In genomic region chr6:4018194-4019111, GRCh38 we compare ENCODE assay signal across 1 cellular context.
TF ChIP-seq lines count a peak whose summit lies in the region.

No MANE protein-coding gene starts in this region.

TF ChIP-seq in HepG2, 621 proteins besides CTCF, POLR2A, EP300 and RAD21 (continued from another document and continues in another):
- peak; percentile 94 for TF ChIP-seq MYC (CRISPR knock-in tag; IDR thresholded peaks at IDR 0.05; ENCODE audit: borderline replicate concordance)
- peak; percentile 80; the same call in 1 of the 2 replicates for TF ChIP-seq ZFAT (CRISPR knock-in tag; conservative IDR thresholded peaks at IDR 0.05)
- no peak for TF ChIP-seq ZNF101 (CRISPR knock-in tag; IDR thresholded peaks at IDR 0.05; ENCODE audit: borderline replicate concordance, low read depth)
- TF ChIP-seq ZNF281 (CRISPR knock-in tag; IDR thresholded peaks at IDR 0.05; ENCODE audit: borderline replicate concordance) = 0 out of 2 replicates have a peak, but pooled peaks have one; percentile 42
- TF ChIP-seq KLF16 (CRISPR knock-in tag; IDR thresholded peaks at IDR 0.05) = peak; percentile 6 to 96; a peak in 2 of 4 replicates
- TF ChIP-seq LRRFIP1 (CRISPR knock-in tag; conservative IDR thresholded peaks at IDR 0.05) = no peak; the same call in 1 of the 2 replicates
- TF ChIP-seq ZMYM4 (CRISPR knock-in tag; IDR thresholded peaks at IDR 0.05) = peak; percentile 95
- peak; percentile 98; the same call in 1 of the 2 replicates for TF ChIP-seq ZNF280B (CRISPR knock-in tag; IDR thresholded peaks at IDR 0.05; ENCODE audit: borderline replicate concordance)
- TF ChIP-seq ATF2 (CRISPR knock-in tag; IDR thresholded peaks at IDR 0.05) = peak; percentile 85
- TF ChIP-seq RCOR2 (CRISPR knock-in tag; IDR thresholded peaks at IDR 0.05) = 0 out of 2 replicates have a peak, but pooled peaks have one; percentile 41
- TF ChIP-seq TMF1 (CRISPR knock-in tag; IDR thresholded peaks at IDR 0.05; ENCODE audit: low read depth) = no peak; the same call in 1 of the 2 replicates
- peak; percentile 90; the same call in 1 of the 2 replicates for TF ChIP-seq ZNF546 (CRISPR knock-in tag; conservative IDR thresholded peaks at IDR 0.05)
- peak; percentile 93 for TF ChIP-seq ZNF564 (CRISPR knock-in tag; IDR thresholded peaks at IDR 0.05)
- TF ChIP-seq CERS6 (CRISPR knock-in tag; IDR thresholded peaks at IDR 0.05) = peak; percentile 94
- TF ChIP-seq CAMTA2 (CRISPR knock-in tag; IDR thresholded peaks at IDR 0.05; ENCODE audit: borderline replicate concordance) = peak; percentile 79; the same call in 1 of the 2 replicates
- no peak for TF ChIP-seq NR2F1 (CRISPR knock-in tag; IDR thresholded peaks at IDR 0.05)
- no peak for TF ChIP-seq PAF1 (CRISPR knock-in tag; IDR thresholded peaks at IDR 0.05)
- TF ChIP-seq ZNF20 (CRISPR knock-in tag; IDR thresholded peaks at IDR 0.05) = peak; percentile 83; the same call in 1 of the 2 replicates
- peak; percentile 84; the same call in 1 of the 2 replicates for TF ChIP-seq SAFB2 (CRISPR knock-in tag; IDR thresholded peaks at IDR 0.05; ENCODE audit: borderline replicate concordance, low read depth)
- TF ChIP-seq TBX3 (IDR thresholded peaks at IDR 0.05; ENCODE audit: borderline replicate concordance) = no peak
- no peak for TF ChIP-seq SMARCE1 (IDR thresholded peaks at IDR 0.05; ENCODE audit: borderline replicate concordance)
- TF ChIP-seq ZNF441 (CRISPR knock-in tag; IDR thresholded peaks at IDR 0.05; ENCODE audit: borderline replicate concordance) = peak; percentile 86
- TF ChIP-seq ZSCAN25 (CRISPR knock-in tag; IDR thresholded peaks at IDR 0.05) = peak; percentile 80
- TF ChIP-seq MED13 (CRISPR knock-in tag; IDR thresholded peaks at IDR 0.05) = 0 out of 2 replicates have a peak, but pooled peaks have one; percentile 17
- TF ChIP-seq ZSCAN22 (CRISPR knock-in tag; IDR thresholded peaks at IDR 0.05) = 0 out of 2 replicates have a peak, but pooled peaks have one; percentile 68
- TF ChIP-seq HNF4A (CRISPR knock-in tag; IDR thresholded peaks at IDR 0.05) = peak; percentile 45; the same call in 1 of the 2 replicates
- TF ChIP-seq SKI (IDR thresholded peaks at IDR 0.05; ENCODE audit: partially characterized antibody) = peak; percentile 43
- TF ChIP-seq ARNTL (CRISPR knock-in tag; IDR thresholded peaks at IDR 0.05) = peak; percentile 73; the same call in 1 of the 2 replicates
- TF ChIP-seq HDAC1 (CRISPR knock-in tag; IDR thresholded peaks at IDR 0.05) = peak; percentile 96
- TF ChIP-seq ZNF782 (CRISPR knock-in tag; IDR thresholded peaks at IDR 0.05; ENCODE audit: borderline replicate concordance) = peak; percentile 99; the same call in 1 of the 2 replicates
- peak; percentile 94 for TF ChIP-seq ZSCAN12 (CRISPR knock-in tag; IDR thresholded peaks at IDR 0.05)
- no peak for TF ChIP-seq TCF7L2 (IDR thresholded peaks at IDR 0.05; ENCODE audit: low read depth, low read length)
- TF ChIP-seq TFDP2 (CRISPR knock-in tag; IDR thresholded peaks at IDR 0.05) = peak; percentile 88
- TF ChIP-seq ZFP41 (CRISPR knock-in tag; IDR thresholded peaks at IDR 0.05; ENCODE audit: borderline replicate concordance) = peak; percentile 53; the same call in 1 of the 2 replicates
- TF ChIP-seq FOXP1 (IDR thresholded peaks at IDR 0.05) = no peak
- no peak for TF ChIP-seq FOXP1 (CRISPR knock-in tag; IDR thresholded peaks at IDR 0.05)
- TF ChIP-seq SNRNP70 (IDR thresholded peaks at IDR 0.05; ENCODE audit: low read depth, low read length) = no peak
- TF ChIP-seq RFX3 (CRISPR knock-in tag; IDR thresholded peaks at IDR 0.05) = no peak
- TF ChIP-seq ZNF496 (CRISPR knock-in tag; IDR thresholded peaks at IDR 0.05; ENCODE audit: insufficient replicate concordance) = no peak
- TF ChIP-seq ZNF513 (CRISPR knock-in tag; conservative IDR thresholded peaks at IDR 0.05) = no peak; the same call in 1 of the 2 replicates
- no peak for TF ChIP-seq RAD51 (IDR thresholded peaks at IDR 0.05; ENCODE audit: borderline replicate concordance)
- peak; percentile 76 for TF ChIP-seq ZMYM3 (CRISPR knock-in tag; IDR thresholded peaks at IDR 0.05)
- peak; percentile 51 for TF ChIP-seq RARA (CRISPR knock-in tag; IDR thresholded peaks at IDR 0.05)
- TF ChIP-seq ZNF572 (CRISPR knock-in tag; IDR thresholded peaks at IDR 0.05) = peak; percentile 98
- TF ChIP-seq E2F2 (CRISPR knock-in tag; IDR thresholded peaks at IDR 0.05; ENCODE audit: borderline replicate concordance) = no peak; the same call in none of the 2 replicates
- TF ChIP-seq NFE2L2 (IDR thresholded peaks at IDR 0.05; ENCODE audit: low read length) = no peak
- peak; percentile 95; the same call in 1 of the 2 replicates for TF ChIP-seq NAIF1 (CRISPR knock-in tag; IDR thresholded peaks at IDR 0.05; ENCODE audit: borderline replicate concordance)
- TF ChIP-seq REXO4 (CRISPR knock-in tag; IDR thresholded peaks at IDR 0.05; ENCODE audit: borderline replicate concordance) = no peak
- TF ChIP-seq ZNF253 (CRISPR knock-in tag; IDR thresholded peaks at IDR 0.05; ENCODE audit: borderline replicate concordance) = no peak
- TF ChIP-seq DZIP1 (CRISPR knock-in tag; IDR thresholded peaks at IDR 0.05) = peak; percentile 86; the same call in 1 of the 2 replicates
- TF ChIP-seq ZNF614 (CRISPR knock-in tag; IDR thresholded peaks at IDR 0.05; ENCODE audit: borderline replicate concordance) = peak; percentile 71
- TF ChIP-seq ZBTB38 (CRISPR knock-in tag; IDR thresholded peaks at IDR 0.05) = peak; percentile 87; the same call in 1 of the 2 replicates
- peak; percentile 96 for TF ChIP-seq POGZ (CRISPR knock-in tag; IDR thresholded peaks at IDR 0.05)
- peak; percentile 19 for TF ChIP-seq NCOA2 (CRISPR knock-in tag; IDR thresholded peaks at IDR 0.05)
- peak; percentile 97; the same call in 1 of the 2 replicates for TF ChIP-seq ZNF510 (CRISPR knock-in tag; IDR thresholded peaks at IDR 0.05; ENCODE audit: low read depth)
